Comparison of ENCODE assay signal across 13 cellular contexts in genomic region chr15:96514607-96515285, GRCh38.
"Had no signal": no experiment of that assay in that cellular context is flagged by ENCODE, and none has a peak within 500 bp of the region (broad histone marks: within the 10 kb centered on the region; RNA-seq: fewer than 3 reads in every experiment).

No MANE protein-coding gene starts in this region.

- H3K9me3 Mint-ChIP-seq: type B pancreatic cell had no signal

- H3K27ac Mint-ChIP-seq: activated CD4-positive, alpha-beta T cell treated with anti-CD3 and anti-CD28 coated beads for 36 hours; activated naive CD8-positive, alpha-beta T cell treated with anti-CD3 and anti-CD28 coated beads, Interleukin-2, amount 50 U/mL, for 24 hours; nephron progenitor cell; type B pancreatic cell had no signal

- H3K27me3 Mint-ChIP-seq: activated CD4-positive, alpha-beta T cell treated with anti-CD3 and anti-CD28 coated beads for 36 hours had no signal

- H3K36me3 ChIP-seq: ascending aorta, sigmoid colon, WERI-Rb-1 had no signal

- ATAC-seq: activated CD4-positive, alpha-beta T cell treated with anti-CD3 and anti-CD28 coated beads for 36 hours; activated naive CD8-positive, alpha-beta T cell treated with anti-CD3 and anti-CD28 coated beads, Interleukin-2, amount 50 U/mL, for 24 hours; left ventricle myocardium superior; psoas muscle had no signal

- H3K27me3 ChIP-seq: ascending aorta, sigmoid colon had no signal

- DNase-seq: activated CD4-positive, alpha-beta T cell treated with anti-CD3 and anti-CD28 coated beads for 36 hours; activated naive CD4-positive, alpha-beta T cell treated with Interleukin-2 at 50 U/mL for 16 hours; activated naive CD8-positive, alpha-beta T cell treated with anti-CD3 and anti-CD28 coated beads, Interleukin-2, amount 50 U/mL, for 24 hours; left ventricle myocardium superior; mesenchymal stem cell; nephron progenitor cell; psoas muscle; sigmoid colon; stimulated activated CD4-positive, alpha-beta T cell treated with anti-CD3 and anti-CD28 coated beads, Interleukin-12 subunit alpha, Interleukin-12 subunit beta, amount 100 ng/mL, for 4 hours; stimulated activated naive CD4-positive, alpha-beta T cell; WERI-Rb-1 had no signal

- H3K4me3 Mint-ChIP-seq: activated CD4-positive, alpha-beta T cell treated with anti-CD3 and anti-CD28 coated beads for 36 hours; activated naive CD8-positive, alpha-beta T cell treated with anti-CD3 and anti-CD28 coated beads, Interleukin-2, amount 50 U/mL, for 24 hours; nephron progenitor cell; type B pancreatic cell had no signal

- H3K9me3 ChIP-seq: ascending aorta, psoas muscle had no signal

- H3K4me1 Mint-ChIP-seq: activated CD4-positive, alpha-beta T cell treated with anti-CD3 and anti-CD28 coated beads for 36 hours; activated naive CD8-positive, alpha-beta T cell treated with anti-CD3 and anti-CD28 coated beads, Interleukin-2, amount 50 U/mL, for 24 hours; nephron progenitor cell had no signal

- H3K4me3 ChIP-seq: ascending aorta, psoas muscle, sigmoid colon had no signal

- H3K4me1 ChIP-seq: ascending aorta, psoas muscle, sigmoid colon had no signal

- H3K27ac ChIP-seq: ascending aorta, psoas muscle, sigmoid colon, WERI-Rb-1 had no signal

- H3K36me3 Mint-ChIP-seq: type B pancreatic cell had no signal
